Comparison of ENCODE assay signal across 1 cellular context in genomic region chr22:27719535-27720227, GRCh38.
TF ChIP-seq lines count a peak whose summit lies in the region.

No MANE protein-coding gene starts in this region.

TF ChIP-seq in K562, 482 proteins besides CTCF, POLR2A, EP300 and RAD21 (continued from another document and continues in another):
- TF ChIP-seq ZNF592 (IDR thresholded peaks at IDR 0.05) (peak; percentile 79), MAZ (CRISPR knock-in tag; conservative IDR thresholded peaks at IDR 0.05 in 1 of 2, IDR thresholded peaks at IDR 0.05 in 1 of 2) (peak in 1 of 2 experiments; percentile 21; a peak in 1 of 4 replicates), ESRRA (IDR thresholded peaks at IDR 0.05; ENCODE audit: borderline replicate concordance, low read depth) (peak; percentile 68; the same call in 1 of the 2 replicates), CREB1 (IDR thresholded peaks at IDR 0.05) (no peak), CREB1 (CRISPR knock-in tag; IDR thresholded peaks at IDR 0.05) (no peak), NFYB (IDR thresholded peaks at IDR 0.05; ENCODE audit: extremely low read depth, insufficient read length) (peak; percentile 52), NR3C1 (CRISPR knock-in tag; IDR thresholded peaks at IDR 0.05) (no peak), RBM14 (IDR thresholded peaks at IDR 0.05; ENCODE audit: borderline replicate concordance, insufficient read depth, low read depth, low read length) (no peak), SIN3B (IDR thresholded peaks at IDR 0.05; ENCODE audit: low read depth) (no peak), KAT7 (CRISPR knock-in tag; IDR thresholded peaks at IDR 0.05; ENCODE audit: borderline replicate concordance) (no peak), TOE1 (IDR thresholded peaks at IDR 0.05; ENCODE audit: borderline replicate concordance) (peak; percentile 46; the same call in 1 of the 2 replicates), TOE1 (CRISPR knock-in tag; IDR thresholded peaks at IDR 0.05; ENCODE audit: borderline replicate concordance, low read depth) (no peak), ZNF133 (CRISPR knock-in tag; IDR thresholded peaks at IDR 0.05) (no peak), VEZF1 (CRISPR knock-in tag; IDR thresholded peaks at IDR 0.05) (peak; percentile 47; the same call in 1 of the 2 replicates), RBM17 (IDR thresholded peaks at IDR 0.05; ENCODE audit: borderline replicate concordance, low read depth, low read length) (no peak), GMEB1 (CRISPR knock-in tag; IDR thresholded peaks at IDR 0.05) (no peak), KLF1 (tag; IDR thresholded peaks at IDR 0.05) (peak; percentile 66; the same call in 1 of the 2 replicates), ZBTB17 (CRISPR knock-in tag; IDR thresholded peaks at IDR 0.05) (peak; percentile 92), PTTG1 (tag; IDR thresholded peaks at IDR 0.05; ENCODE audit: low read depth) (no peak), PURB (CRISPR knock-in tag; IDR thresholded peaks at IDR 0.05; ENCODE audit: low read depth) (no peak), CBFA2T2 (conservative IDR thresholded peaks at IDR 0.05) (peak; percentile 66), RAD51 (IDR thresholded peaks at IDR 0.05; ENCODE audit: borderline replicate concordance, low read depth) (peak; percentile 94), USF2 (CRISPR knock-in tag; IDR thresholded peaks at IDR 0.05) (peak; percentile 97), E2F4 (CRISPR knock-in tag; IDR thresholded peaks at IDR 0.05; ENCODE audit: low read depth) (no peak), CEBPZ (IDR thresholded peaks at IDR 0.05; ENCODE audit: borderline replicate concordance, low read depth, low read length) (no peak), ZBED1 (IDR thresholded peaks at IDR 0.05) (no peak), ZNF445 (CRISPR knock-in tag; IDR thresholded peaks at IDR 0.05; ENCODE audit: low read depth) (no peak), CEBPG (CRISPR knock-in tag; IDR thresholded peaks at IDR 0.05) (no peak; the same call in 1 of the 2 replicates), CEBPG (tag; conservative IDR thresholded peaks at IDR 0.05 in 1 of 2, IDR thresholded peaks at IDR 0.05 in 1 of 2) (peak in 1 of 2 experiments; percentile 18; a peak in 2 of 4 replicates), CREB3L1 (IDR thresholded peaks at IDR 0.05; ENCODE audit: borderline replicate concordance, low read depth) (0 out of 2 replicates have a peak, but pooled peaks have one; percentile 28), ATF7 (IDR thresholded peaks at IDR 0.05) (peak; percentile 46; the same call in 1 of the 2 replicates), ZNF253 (CRISPR knock-in tag; conservative IDR thresholded peaks at IDR 0.05) (no peak), NCOA4 (IDR thresholded peaks at IDR 0.05; ENCODE audit: partially characterized antibody) (no peak), E2F3 (CRISPR knock-in tag; IDR thresholded peaks at IDR 0.05) (peak; percentile 57; the same call in 1 of the 2 replicates), TCF7L2 (IDR thresholded peaks at IDR 0.05; ENCODE audit: low read depth, low read length) (no peak), POU5F1 (IDR thresholded peaks at IDR 0.05; ENCODE audit: borderline replicate concordance, low read depth, low read length, partially characterized antibody) (no peak), FOXK1 (CRISPR knock-in tag; IDR thresholded peaks at IDR 0.05; ENCODE audit: borderline replicate concordance) (no peak)
- TF ChIP-seq, protein P1, sequence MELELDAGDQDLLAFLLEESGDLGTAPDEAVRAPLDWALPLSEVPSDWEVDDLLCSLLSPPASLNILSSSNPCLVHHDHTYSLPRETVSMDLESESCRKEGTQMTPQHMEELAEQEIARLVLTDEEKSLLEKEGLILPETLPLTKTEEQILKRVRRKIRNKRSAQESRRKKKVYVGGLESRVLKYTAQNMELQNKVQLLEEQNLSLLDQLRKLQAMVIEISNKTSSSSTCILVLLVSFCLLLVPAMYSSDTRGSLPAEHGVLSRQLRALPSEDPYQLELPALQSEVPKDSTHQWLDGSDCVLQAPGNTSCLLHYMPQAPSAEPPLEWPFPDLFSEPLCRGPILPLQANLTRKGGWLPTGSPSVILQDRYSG (tag; conservative IDR thresholded peaks at IDR 0.05; ENCODE audit: low read depth): 0 out of 2 replicates have a peak, but pooled peaks have one; percentile 60
- TF ChIP-seq, protein P2, sequence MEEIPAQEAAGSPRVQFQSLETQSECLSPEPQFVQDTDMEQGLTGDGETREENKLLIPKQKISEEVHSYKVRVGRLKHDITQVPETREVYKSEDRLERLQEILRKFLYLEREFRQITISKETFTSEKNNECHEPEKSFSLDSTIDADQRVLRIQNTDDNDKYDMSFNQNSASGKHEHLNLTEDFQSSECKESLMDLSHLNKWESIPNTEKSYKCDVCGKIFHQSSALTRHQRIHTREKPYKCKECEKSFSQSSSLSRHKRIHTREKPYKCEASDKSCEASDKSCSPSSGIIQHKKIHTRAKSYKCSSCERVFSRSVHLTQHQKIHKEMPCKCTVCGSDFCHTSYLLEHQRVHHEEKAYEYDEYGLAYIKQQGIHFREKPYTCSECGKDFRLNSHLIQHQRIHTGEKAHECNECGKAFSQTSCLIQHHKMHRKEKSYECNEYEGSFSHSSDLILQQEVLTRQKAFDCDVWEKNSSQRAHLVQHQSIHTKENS (CRISPR knock-in tag; IDR thresholded peaks at IDR 0.05): no peak
